In the genomic region with DNA sequence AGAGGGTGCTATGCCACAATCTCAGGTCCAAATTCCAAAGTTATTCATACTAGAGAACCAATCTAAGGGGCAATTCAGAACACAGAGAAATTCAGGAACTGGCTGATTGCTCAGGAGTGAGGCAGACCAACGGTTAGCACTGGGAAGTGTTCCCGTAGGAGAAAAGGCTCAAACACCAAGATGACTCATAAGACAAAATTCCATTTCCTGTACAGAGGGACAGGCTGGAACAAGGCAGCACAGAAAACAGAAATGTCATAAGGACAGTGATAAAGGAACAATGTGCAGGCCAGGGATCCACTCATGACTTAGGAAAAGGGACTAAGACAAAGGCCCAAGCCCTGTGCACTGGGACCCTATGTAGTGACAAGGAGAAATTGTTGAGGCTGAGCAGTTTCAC, we compare ENCODE assay signal across 8 cellular contexts. TPM values are rescaled to one million over a fixed set of nuclear protein-coding genes. Genes with fewer than 3 reads are reported as not detected.
DNase-seq lines count a peak whose midpoint lies in the region; ATAC-seq, FAIRE-seq and TF ChIP-seq lines count a peak whose summit lies in the region.

No MANE protein-coding gene starts in this region.

- peak overlapping the region; percentile 47 for H3K4me2 ChIP-seq in keratinocyte (ENCODE audit: control insufficient read depth, extremely low read depth, insufficient read depth, low read depth, low read length)

- H3K4me3 ChIP-seq in HFF-Myc (replicated peaks; ENCODE audit: low read depth, low read length) (no peak overlapping the region), keratinocyte (ENCODE audit: control insufficient read depth in 2 of 3, extremely low read depth in 1 of 3, insufficient read depth in 2 of 3, low read depth in 1 of 3, low read length in 3 of 3) (peak overlapping the region in 2 of 3 experiments; percentile 33 to 40)

- H3K27ac Mint-ChIP-seq in MCF 10A (ENCODE audit: low read depth, unreplicated experiment) (peak overlapping the region; percentile 98), glutamatergic neuron (ENCODE audit: unreplicated experiment) (no peak overlapping the region)
- H3K27ac Mint-ChIP-seq in T-helper 2 cell treated with Interferon-gamma antibody and Interleukin-4, amounts not matched to agents 5 μg/mL and 100 μg/mL, for 36 hours = no peak overlapping the region

- no TSS peak for BruUV-seq in MCF 10A (replicated peaks; lab: Mats Ljungman, UMichigan)

- H3K4me1 ChIP-seq in keratinocyte (ENCODE audit: control insufficient read depth, extremely low read depth, insufficient read depth, low read length) = peaks cover 25% of the 10 kb centered on the region

- H3K79me2 ChIP-seq in keratinocyte (ENCODE audit: control insufficient read depth, insufficient read depth, low read length) = no peaks in the 10 kb centered on the region

- FAIRE-seq in keratinocyte (lab: Jason Lieb, UNC) = peak; percentile 99

- H3K36me3 Mint-ChIP-seq in MCF 10A (ENCODE audit: insufficient read depth, unreplicated experiment) (no peaks in the 10 kb centered on the region), glutamatergic neuron (ENCODE audit: unreplicated experiment) (peaks cover 14% of the 10 kb centered on the region)
- no peaks in the 10 kb centered on the region for H3K36me3 Mint-ChIP-seq in T-helper 2 cell treated with Interferon-gamma antibody and Interleukin-4, amounts not matched to agents 5 μg/mL and 100 μg/mL, for 36 hours (ENCODE audit: low read depth)

- peak overlapping the region; percentile 88 for H2AFZ ChIP-seq in keratinocyte (ENCODE audit: control insufficient read depth, low read length)

- DNase-seq in HFF-Myc (ENCODE audit: extremely low read depth, low read depth) (peak; percentile 78), MCF 10A (ENCODE audit: unreplicated experiment) (peak; percentile 85), keratinocyte (ENCODE audit: low read depth, low spot score) (peak; percentile 66), stromal cell of bone marrow (ENCODE audit: low read depth) (peak; percentile 79), glutamatergic neuron (no peak), NCI-H2029 treated with DMSO at 0.1 percent for 48 hours (lab: John Stamatoyannopoulos, UW) (no peak)
- DNase-seq in T-helper 2 cell treated with Interferon-gamma antibody and Interleukin-4, amounts not matched to agents 5 μg/mL and 100 μg/mL, for 36 hours (ENCODE audit: low spot score) = no peak

- CTCF ChIA-PET in MCF 10A (lab: Yijun Ruan, JAX) = no interaction called here

- no peak for ATAC-seq in HG03469 (IDR thresholded peaks at IDR 0.05; ENCODE audit: unreplicated experiment)

- H3K4me3 Mint-ChIP-seq in MCF 10A (ENCODE audit: unreplicated experiment) (peak overlapping the region; percentile 10), glutamatergic neuron (ENCODE audit: unreplicated experiment) (no peak overlapping the region)
- H3K4me3 Mint-ChIP-seq in T-helper 2 cell treated with Interferon-gamma antibody and Interleukin-4, amounts not matched to agents 5 μg/mL and 100 μg/mL, for 36 hours = no peak overlapping the region

- no peaks in the 10 kb centered on the region for H4K20me1 ChIP-seq in keratinocyte (ENCODE audit: control insufficient read depth, extremely low read depth, insufficient read depth, low read length)

- no peaks in the 10 kb centered on the region for H3K36me3 ChIP-seq in keratinocyte (ENCODE audit: control insufficient read depth in 2 of 2, extremely low read depth in 1 of 2, insufficient read depth in 2 of 2, low read length in 2 of 2)

- intact Hi-C loops in MCF 10A (cut with micrococcal nuclease) = no loop called here

- TF ChIP-seq CTCF in HFF-Myc (IDR thresholded peaks at IDR 0.05; ENCODE audit: low read depth, low read length, missing control alignments) (no peak), MCF 10A (IDR thresholded peaks at IDR 0.05; ENCODE audit: unreplicated experiment) (no peak), keratinocyte (optimal IDR thresholded peaks at IDR 0.05 in 1 of 3, IDR thresholded peaks at IDR 0.05 in 1 of 3, conservative IDR thresholded peaks at IDR 0.05 in 1 of 3; ENCODE audit: extremely low read depth in 1 of 3, insufficient read depth in 2 of 3, low read length in 3 of 3) (no peak), glutamatergic neuron (IDR thresholded peaks at IDR 0.05; ENCODE audit: partially characterized antibody, unreplicated experiment) (no peak)

- H3K27me3 Mint-ChIP-seq in MCF 10A (ENCODE audit: insufficient read depth, unreplicated experiment) (no peaks in the 10 kb centered on the region), glutamatergic neuron (ENCODE audit: unreplicated experiment) (no peaks in the 10 kb centered on the region)
- no peaks in the 10 kb centered on the region for H3K27me3 Mint-ChIP-seq in T-helper 2 cell treated with Interferon-gamma antibody and Interleukin-4, amounts not matched to agents 5 μg/mL and 100 μg/mL, for 36 hours (ENCODE audit: low read depth)

- H3K9me1 ChIP-seq in keratinocyte (ENCODE audit: control insufficient read depth, extremely low read depth, insufficient read depth, low read length) = no peaks in the 10 kb centered on the region

- H3K9me3 Mint-ChIP-seq in MCF 10A (ENCODE audit: unreplicated experiment) = peaks cover 27% of the 10 kb centered on the region
- peaks cover 11% of the 10 kb centered on the region for H3K9me3 Mint-ChIP-seq in T-helper 2 cell treated with Interferon-gamma antibody and Interleukin-4, amounts not matched to agents 5 μg/mL and 100 μg/mL, for 36 hours
- peaks cover 6% of the 10 kb centered on the region for H3K9me3 Mint-ChIP-seq in glutamatergic neuron (ENCODE audit: unreplicated experiment)

- peak overlapping the region; percentile 46 for H3K9ac ChIP-seq in keratinocyte (ENCODE audit: control insufficient read depth, extremely low read depth, insufficient read depth, low read length)

- dilution Hi-C loops in keratinocyte (cut with MboI; ENCODE audit: extremely low pct_ligation_motif_present, low sequenced_read_pairs) = no loop called here

- no peaks in the 10 kb centered on the region for H3K27me3 ChIP-seq in keratinocyte (ENCODE audit: control insufficient read depth, extremely low read depth, insufficient read depth, low read length)

- H3K27ac ChIP-seq in keratinocyte (ENCODE audit: control insufficient read depth, insufficient read depth, low read length) = peak overlapping the region; percentile 77

- H3K9me3 ChIP-seq in keratinocyte (ENCODE audit: control insufficient read depth, low read depth, low read length) = peaks cover 4% of the 10 kb centered on the region

- POLR2A ChIA-PET in MCF 10A (lab: Yijun Ruan, JAX) = interaction anchor here (0.8 kb wide), 1 partner anchor 52 kb away, joined by 4 read pairs; no protein-coding TSS in a partner anchor

- H3K4me1 Mint-ChIP-seq in MCF 10A (ENCODE audit: insufficient read depth, unreplicated experiment) (peaks cover 35% of the 10 kb centered on the region), glutamatergic neuron (ENCODE audit: low read depth, unreplicated experiment) (no peaks in the 10 kb centered on the region)
- no peaks in the 10 kb centered on the region for H3K4me1 Mint-ChIP-seq in T-helper 2 cell treated with Interferon-gamma antibody and Interleukin-4, amounts not matched to agents 5 μg/mL and 100 μg/mL, for 36 hours (ENCODE audit: low read depth)

RNA-seq across cellular contexts. Expression of gene PDE1A, which starts 54.2 kb away (rescaled TPM):
- total RNA-seq in MCF 10A (2022) = 0.15 and 0.30 TPM in 2 replicates
- 0.06 to 0.10 TPM (median 0.07 TPM) in 3 replicates for polyA plus RNA-seq in keratinocyte
- polyA plus RNA-seq in keratinocyte (2011; ENCODE audit: low read depth) = not detected
- polyA plus RNA-seq in keratinocyte (2011; cell fraction: cytosol; rRNA removed) = 0.06 and 0.19 TPM in 2 replicates
- 0.09 TPM in 1 of 2 replicates, not detected in the other for polyA plus RNA-seq in keratinocyte (2011; cell fraction: nucleus; rRNA removed)
- polyA plus RNA-seq in keratinocyte (2012; ENCODE audit: low replicate concordance) = 0.10 TPM in 1 of 2 replicates, not detected in the other
- not detected in 3 replicates for polyA minus RNA-seq in keratinocyte
- not detected for polyA minus RNA-seq in keratinocyte (2011; cell fraction: cytosol; rRNA and poly(A)+ RNA removed)
- polyA minus RNA-seq in keratinocyte (2011; cell fraction: nucleus; rRNA and poly(A)+ RNA removed) = 0.39 TPM in 1 of 2 replicates, not detected in the other
- total RNA-seq in glutamatergic neuron (ENCODE audit: unreplicated experiment) = 4.2 TPM

Comparison
In these comparisons a context has a peak if more than half of its experiments do, and no peak if none do; other contexts are left out.
1. DNase-seq: peak in HFF-Myc (single experiment), MCF 10A (single experiment), keratinocyte (single experiment) and stromal cell of bone marrow (single experiment); none in T-helper 2 cell treated with Interferon-gamma antibody and Interleukin-4, amounts not matched to agents 5 μg/mL and 100 μg/mL, for 36 hours (single experiment), glutamatergic neuron (single experiment) and NCI-H2029 treated with DMSO at 0.1 percent for 48 hours (single experiment).